25 cellular contexts compared by ENCODE assay signal in genomic region chr3:146241523-146242240, GRCh38. TPM values are rescaled to one million over a fixed set of nuclear protein-coding genes. Genes with fewer than 3 reads are reported as not detected.
DNase-seq lines count a peak whose midpoint lies in the region; ATAC-seq, FAIRE-seq and TF ChIP-seq lines count a peak whose summit lies in the region.
"Had no signal": no experiment of that assay in that cellular context is flagged by ENCODE, and none has a peak within 500 bp of the region (broad histone marks: within the 10 kb centered on the region; RNA-seq: fewer than 3 reads in every experiment).

No MANE protein-coding gene starts in this region.

- peaks cover 0 to under 1% of the 10 kb centered on the region in 2 donors for H3K36me3 Mint-ChIP-seq in CD4-positive, alpha-beta memory T cell

- TF ChIP-seq CTCF in endothelial cell of umbilical vein (IDR thresholded peaks at IDR 0.05; ENCODE audit: extremely low read depth in 1 of 2, insufficient read depth in 1 of 2, low read depth in 1 of 2, low read length in 2 of 2) (no peak), left lung (IDR thresholded peaks at IDR 0.05) (no peak), prostate gland (IDR thresholded peaks at IDR 0.05) (no peak), gastrocnemius medialis (IDR thresholded peaks at IDR 0.05 in 4 of 5, conservative IDR thresholded peaks at IDR 0.05 in 1 of 5) (no peak)

- H3K27me3 ChIP-seq in endothelial cell of umbilical vein (ENCODE audit: control insufficient read depth in 2 of 2, insufficient read depth in 2 of 2, low read length in 2 of 2) (no peaks in the 10 kb centered on the region), left lung (no peaks in the 10 kb centered on the region), aorta (ENCODE audit: control insufficient read depth in 1 of 2, insufficient read depth in 2 of 2, low read length in 1 of 2) (no peaks in the 10 kb centered on the region), prostate gland (replicated peaks; ENCODE audit: insufficient read depth) (no peaks in the 10 kb centered on the region), gastrocnemius medialis (no peaks in the 10 kb centered on the region)
- no peaks in the 10 kb centered on the region for H3K27me3 ChIP-seq in CD4-positive, alpha-beta memory T cell (ENCODE audit: insufficient read depth, low read length)

- H3K79me2 ChIP-seq in endothelial cell of umbilical vein (ENCODE audit: control insufficient read depth, insufficient read depth, low read length) = peaks cover 44% of the 10 kb centered on the region

- H3K4me2 ChIP-seq in endothelial cell of umbilical vein (ENCODE audit: insufficient read depth, low read length) = no peak overlapping the region

- H3K9me3 ChIP-seq in endothelial cell of umbilical vein (replicated peaks; ENCODE audit: control insufficient read depth, insufficient read depth, low read length) = no peaks in the 10 kb centered on the region
- H3K9me3 ChIP-seq in left lung = peaks cover 0 to 11% of the 10 kb centered on the region in 2 donors
- H3K9me3 ChIP-seq in aorta (ENCODE audit: control insufficient read depth, low read length) = no peaks in the 10 kb centered on the region
- H3K9me3 ChIP-seq in CD4-positive, alpha-beta memory T cell (ENCODE audit: control insufficient read depth in 1 of 2, low read length in 2 of 2) = no peaks in the 10 kb centered on the region
- no peaks in the 10 kb centered on the region for H3K9me3 ChIP-seq in prostate gland
- H3K9me3 ChIP-seq in gastrocnemius medialis = peaks cover 0 to 8% (median 0%) of the 10 kb centered on the region in 3 donors

- intact Hi-C loops in left cardiac atrium (cut with DNase I) (no loop called here), Right ventricle myocardium superior (cut with DNase I) (no loop called here), endothelial cell of umbilical vein (cut with micrococcal nuclease) (loop anchor here (1.0 to 5.0 kb wide), 3 partner anchors 18 to 67 kb away; no protein-coding TSS in a partner anchor), left lung (cut with DNase I) (no loop called here), aorta (cut with DNase I) (loop anchor here in 1 of 2 donors (5.0 kb wide), 1 partner anchor 36 kb away; no protein-coding TSS in a partner anchor), prostate gland (cut with DNase I) (no loop called here), gastrocnemius medialis (cut with DNase I; ENCODE audit: low total_unique reads) (no loop called here)
- intact Hi-C loops in CD4-positive, alpha-beta memory T cell (cut with micrococcal nuclease) = no loop called here

- in situ Hi-C loops in gastrocnemius medialis (cut with MboI; ENCODE audit: low sequenced_read_pairs in 4 of 4) = no loop called here

- dilution Hi-C loops in endothelial cell of umbilical vein (cut with MboI; ENCODE audit: extremely low pct_ligation_motif_present, low sequenced_read_pairs) = no loop called here

- TSS peak; percentile 61 for BruUV-seq in endothelial cell of umbilical vein (replicated peaks; lab: Mats Ljungman, UMichigan)

- no peaks in the 10 kb centered on the region for H4K20me1 ChIP-seq in endothelial cell of umbilical vein (replicated peaks; ENCODE audit: control insufficient read depth, extremely low read depth, insufficient read depth, low read length)

- H3K4me3 ChIP-seq in endothelial cell of umbilical vein (replicated peaks in 1 of 3; ENCODE audit: insufficient read depth in 1 of 3, low read depth in 1 of 3, low read length in 3 of 3) (no peak overlapping the region), left lung (no peak overlapping the region), aorta (ENCODE audit: low read length in 2 of 2) (peak overlapping the region in 1 of 2 donors; percentile 20), prostate gland (no peak overlapping the region), gastrocnemius medialis (no peak overlapping the region)
- H3K4me3 ChIP-seq in CD4-positive, alpha-beta memory T cell (ENCODE audit: low read length in 2 of 2) = no peak overlapping the region

- ATAC-seq in left cardiac atrium (peak; percentile 57 to 84), Right ventricle myocardium superior (ENCODE audit: poor library complexity) (no peak), left lung (peak; percentile 67), aorta (ENCODE audit: low FRiP score) (peak; percentile 69), gastrocnemius medialis (no peak)
- ATAC-seq: activated CD8-positive, alpha-beta T cell treated with anti-CD3 and anti-CD28 coated beads, Interleukin-2, amount 10 ng/mL, durations not matched to agents 7 days and 5 days; left lobe of liver had no signal

- CTCF ChIA-PET in endothelial cell of umbilical vein (lab: Charles Lee) = interaction anchor here (1.2 to 2.5 kb wide), 10 partner anchors 8 to 176 kb away, joined by 3 to 20 read pairs (median 6); no protein-coding TSS in a partner anchor
- CTCF ChIA-PET in CD4-positive, alpha-beta memory T cell (lab: Charles Lee; ENCODE audit: partially characterized antibody) = no interaction called here

- H3K27ac Mint-ChIP-seq in CD4-positive, alpha-beta memory T cell = no peak overlapping the region
- H3K27ac Mint-ChIP-seq: activated CD8-positive, alpha-beta T cell treated with anti-CD3 and anti-CD28 coated beads, Interleukin-2, amount 10 ng/mL, durations not matched to agents 7 days and 5 days; activated T-cell treated with anti-CD3 and anti-CD28 coated beads, Interleukin-2, amount 50 U/mL, for 24 hours; dendritic cell treated with granulocyte-macrophage colony-stimulating factor and Interleukin-4, amounts not matched to agents 40 ng/mL and 50 ng/mL, for 4 days had no signal

- peaks cover 0 to 2% (median 0%) of the 10 kb centered on the region in 4 donors for H3K4me1 Mint-ChIP-seq in CD4-positive, alpha-beta memory T cell

- H3K36me3 ChIP-seq in endothelial cell of umbilical vein (ENCODE audit: control insufficient read depth in 2 of 2, extremely low read depth in 1 of 2, insufficient read depth in 2 of 2, low read length in 2 of 2) (peaks cover 0 to 9% of the 10 kb centered on the region in 2 experiments), left lung (no peaks in the 10 kb centered on the region), aorta (ENCODE audit: control insufficient read depth in 1 of 2, insufficient read depth in 2 of 2, low read length in 1 of 2) (peaks cover 0 to 2% of the 10 kb centered on the region in 2 donors), prostate gland (no peaks in the 10 kb centered on the region), gastrocnemius medialis (no peaks in the 10 kb centered on the region)
- H3K36me3 ChIP-seq in CD4-positive, alpha-beta memory T cell (ENCODE audit: insufficient read depth, low read length) = no peaks in the 10 kb centered on the region

- no peaks in the 10 kb centered on the region for H3K27me3 Mint-ChIP-seq in CD4-positive, alpha-beta memory T cell
- H3K27me3 Mint-ChIP-seq: activated T-cell treated with anti-CD3 and anti-CD28 coated beads, Interleukin-2, amount 50 U/mL, for 24 hours; dendritic cell treated with granulocyte-macrophage colony-stimulating factor and Interleukin-4, amounts not matched to agents 40 ng/mL and 50 ng/mL, for 4 days had no signal

- no peak overlapping the region for H3K9ac ChIP-seq in endothelial cell of umbilical vein (replicated peaks; ENCODE audit: extremely low read depth, insufficient read depth, low read length)

- DNase-seq in left cardiac atrium (no peak), Right ventricle myocardium superior (no peak), endothelial cell of umbilical vein (ENCODE audit: low read depth, low spot score) (peak; percentile 59), left lung (peak in 1 of 2 donors; percentile 48), aorta (peak; percentile 62 to 78), prostate gland (ENCODE audit: low spot score) (no peak), gastrocnemius medialis (no peak)
- DNase-seq in CD4-positive, alpha-beta memory T cell = no peak
- DNase-seq: ACHN; activated CD4-positive, CD25-positive, alpha-beta regulatory T cell; activated CD8-positive, alpha-beta T cell treated with anti-CD3 and anti-CD28 coated beads, Interleukin-2, amount 10 ng/mL, durations not matched to agents 7 days and 5 days; activated naive CD4-positive, alpha-beta T cell treated with Interleukin-2 at 50 U/mL for 16 hours; activated T-cell treated with anti-CD3 and anti-CD28 coated beads, Interleukin-2, amount 50 U/mL, for 24 hours; anterior cingulate cortex; glutamatergic neuron; Kasumi-1; NCI-H1092 treated with DMSO at 0.1 percent for 48 hours; NCI-H2107; NCI-H510A treated with DMSO at 0.1 percent for 48 hours; retina; RPMI8226; stimulated activated CD4-positive, alpha-beta T cell treated with anti-CD3 and anti-CD28 coated beads, Interleukin-12 subunit alpha, Interleukin-12 subunit beta, amount 100 ng/mL, for 4 hours had no signal

- peak; percentile 29 for TF ChIP-seq POLR2A in endothelial cell of umbilical vein (IDR thresholded peaks at IDR 0.05; ENCODE audit: low read depth, low read length)
- TF ChIP-seq POLR2A in prostate gland (IDR thresholded peaks at IDR 0.05) = no peak
- TF ChIP-seq POLR2A in gastrocnemius medialis (IDR thresholded peaks at IDR 0.05) = no peak

- H3K27ac ChIP-seq in endothelial cell of umbilical vein (ENCODE audit: insufficient read depth, low read depth, low read length) (peak overlapping the region; percentile 71), left lung (peak overlapping the region in 1 of 2 donors; percentile 57), aorta (ENCODE audit: low read depth in 1 of 2, low read length in 2 of 2) (peak overlapping the region; percentile 90 to 98), prostate gland (no peak overlapping the region), gastrocnemius medialis (no peak overlapping the region)
- H3K27ac ChIP-seq in CD4-positive, alpha-beta memory T cell (ENCODE audit: low read depth, low read length) = no peak overlapping the region
- H3K27ac ChIP-seq: epithelial cell of prostate had no signal

- no peaks in the 10 kb centered on the region for H3K9me1 ChIP-seq in endothelial cell of umbilical vein (replicated peaks; ENCODE audit: control insufficient read depth, extremely low read depth, insufficient read depth, low read length)

- H3K4me3 Mint-ChIP-seq in CD4-positive, alpha-beta memory T cell = no peak overlapping the region
- H3K4me3 Mint-ChIP-seq: activated CD8-positive, alpha-beta T cell treated with anti-CD3 and anti-CD28 coated beads, Interleukin-2, amount 10 ng/mL, durations not matched to agents 7 days and 5 days; activated T-cell treated with anti-CD3 and anti-CD28 coated beads, Interleukin-2, amount 50 U/mL, for 24 hours; dendritic cell treated with granulocyte-macrophage colony-stimulating factor and Interleukin-4, amounts not matched to agents 40 ng/mL and 50 ng/mL, for 4 days had no signal

- 4 to 6% methylated on average over 9 of the region's 9 CpGs for WGBS in aorta, 2 donors
- 87% methylated on average over 9 of the region's 9 CpGs for whole genome bisulfite sequencing in prostate gland

- FAIRE-seq in endothelial cell of umbilical vein (lab: Jason Lieb, UNC) = no peak

- H3K9me3 Mint-ChIP-seq in CD4-positive, alpha-beta memory T cell = peaks cover 0 to 14% (median 5%) of the 10 kb centered on the region in 8 donors

- H3K4me1 ChIP-seq in endothelial cell of umbilical vein (ENCODE audit: control insufficient read depth, extremely low read depth, insufficient read depth, low read length) (peaks cover 13% of the 10 kb centered on the region), left lung (no peaks in the 10 kb centered on the region), aorta (ENCODE audit: control insufficient read depth in 1 of 2, insufficient read depth in 2 of 2, low read length in 2 of 2) (peaks cover 0 to 2% of the 10 kb centered on the region in 2 donors), prostate gland (replicated peaks) (no peaks in the 10 kb centered on the region), gastrocnemius medialis (no peaks in the 10 kb centered on the region)
- no peaks in the 10 kb centered on the region for H3K4me1 ChIP-seq in CD4-positive, alpha-beta memory T cell (ENCODE audit: insufficient read depth, low read length)

- POLR2A ChIA-PET in endothelial cell of umbilical vein (lab: Charles Lee) = interaction anchor here (1.2 kb wide), 1 partner anchor 36 kb away, joined by 3 read pairs; no protein-coding TSS in a partner anchor
- POLR2A ChIA-PET in CD4-positive, alpha-beta memory T cell (lab: Charles Lee; ENCODE audit: partially characterized antibody) = no interaction called here

- no peak overlapping the region for H2AFZ ChIP-seq in endothelial cell of umbilical vein (ENCODE audit: low read depth, low read length)

RNA-seq across cellular contexts. Expression of gene PLSCR4, which starts 9.2 kb away (rescaled TPM):
- total RNA-seq in left cardiac atrium (10 to 100 TPM; 27.9 to 37.6 TPM), Right ventricle myocardium superior (16.2 TPM), endothelial cell of umbilical vein (81.5 and 91.8 TPM in 2 replicates), left lung (10 to 100 TPM; 39.7 to 63.5 TPM), aorta (100 to 1,000 TPM in 1 of 2 donors, 10 to 100 TPM in 1; 69.7 to 135 TPM), prostate gland (10 to 100 TPM; 14.2 to 77.4 TPM), gastrocnemius medialis (10 to 100 TPM in 2 of 4 donors, 1 to 10 TPM in 2; 6.3 to 16.8 (median 9.5) TPM)
- polyA plus RNA-seq in endothelial cell of umbilical vein (91.7 and 105 TPM in 2 replicates), aorta (10 to 100 TPM; 33.1 to 65.8 TPM)
- polyA plus RNA-seq in endothelial cell of umbilical vein (2011; cell fraction: cytosol; rRNA removed) = 55.7 and 69.9 TPM in 2 replicates
- 149 and 153 TPM in 2 replicates for polyA plus RNA-seq in endothelial cell of umbilical vein (2011; cell fraction: nucleus; rRNA removed)
- 56.7 and 72.9 TPM in 2 replicates for polyA plus RNA-seq in endothelial cell of umbilical vein (2012)
- polyA minus RNA-seq in endothelial cell of umbilical vein = 157 and 172 TPM in 2 replicates
- polyA minus RNA-seq in endothelial cell of umbilical vein (2011; cell fraction: cytosol; rRNA and poly(A)+ RNA removed) = 3.5 TPM
- polyA minus RNA-seq in endothelial cell of umbilical vein (2011; cell fraction: nucleus; rRNA and poly(A)+ RNA removed) = 282 and 350 TPM in 2 replicates
- not detected for total RNA-seq in CD4-positive, alpha-beta memory T cell
- not detected for polyA plus RNA-seq in CD4-positive, alpha-beta memory T cell

Comparison
In these comparisons a context has a peak if more than half of its experiments do, and no peak if none do; other contexts are left out.
1. ATAC-seq: peak in left cardiac atrium (2 of 2), left lung (single experiment) and aorta (single experiment); none in Right ventricle myocardium superior (single experiment) and gastrocnemius medialis (0 of 2).
2. DNase-seq: peak in endothelial cell of umbilical vein (single experiment) and aorta (2 of 2); none in left cardiac atrium (single experiment), Right ventricle myocardium superior (single experiment), CD4-positive, alpha-beta memory T cell (0 of 5), prostate gland (single experiment) and gastrocnemius medialis (0 of 2).
3. H3K27ac ChIP-seq: peak in endothelial cell of umbilical vein (single experiment) and aorta (2 of 2); none in CD4-positive, alpha-beta memory T cell (single experiment), prostate gland (0 of 2) and gastrocnemius medialis (0 of 4).
4. RNA of gene PLSCR4, which starts 9.2 kb away (total RNA-seq): 69.7 to 135 TPM in aorta, 81.5 to 91.8 TPM in endothelial cell of umbilical vein, 14.2 to 77.4 TPM in prostate gland, 39.7 to 63.5 TPM in left lung, 27.9 to 37.6 TPM in left cardiac atrium, 16.2 TPM in Right ventricle myocardium superior (single experiment) and 6.3 to 16.8 TPM in gastrocnemius medialis; not detected in CD4-positive, alpha-beta memory T cell; every median in the first group is over 4 times any median in the second.